ENCODE assay signal across 20 cellular contexts in genomic region chr4:80334568-80334967, GRCh38. TPM values are rescaled to one million over a fixed set of nuclear protein-coding genes. Genes with fewer than 3 reads are reported as not detected.
DNase-seq lines count a peak whose midpoint lies in the region; ATAC-seq, FAIRE-seq and TF ChIP-seq lines count a peak whose summit lies in the region.
"Had no signal": no experiment of that assay in that cellular context is flagged by ENCODE, and none has a peak within 500 bp of the region (broad histone marks: within the 10 kb centered on the region; RNA-seq: fewer than 3 reads in every experiment).

No MANE protein-coding gene starts in this region.

- H3K79me2 ChIP-seq in HCT116 (ENCODE audit: insufficient read depth, low read length): no peaks in the 10 kb centered on the region
- H3K79me2 ChIP-seq in K562 (ENCODE audit: control insufficient read depth, insufficient read depth, low read length): no peaks in the 10 kb centered on the region

- no peaks in the 10 kb centered on the region for H4K20me1 ChIP-seq in HCT116 (ENCODE audit: insufficient read depth)
- H4K20me1 ChIP-seq in IMR-90 (ENCODE audit: insufficient read depth, low read length): no peaks in the 10 kb centered on the region
- H4K20me1 ChIP-seq in K562 (replicated peaks; ENCODE audit: control insufficient read depth, insufficient read depth, low read length): no peaks in the 10 kb centered on the region

- no peaks in the 10 kb centered on the region for H3K36me3 Mint-ChIP-seq in neural crest cell (ENCODE audit: low read depth)

- no peak overlapping the region for H3K4ac ChIP-seq in IMR-90 (ENCODE audit: low read depth, low read length)

- no peak for ATAC-seq in HCT116
- ATAC-seq in IMR-90 (ENCODE audit: low read depth): no peak
- ATAC-seq in K562: no peak
- no peak for ATAC-seq in right cardiac atrium
- ATAC-seq in GM19328 (IDR thresholded peaks at IDR 0.05; ENCODE audit: unreplicated experiment): no peak
- ATAC-seq: A549 had no signal

- no peak overlapping the region for H3K23ac ChIP-seq in IMR-90 (ENCODE audit: low read depth, low read length)

- no peak overlapping the region for H3K27ac Mint-ChIP-seq in neural crest cell (ENCODE audit: unreplicated experiment)
- H3K27ac Mint-ChIP-seq: CD4-positive, alpha-beta T cell had no signal

- H2BK5ac ChIP-seq in IMR-90 (ENCODE audit: low read depth, low read length, poor library complexity, severe bottlenecking): no peak overlapping the region

- no peak overlapping the region for H4K8ac ChIP-seq in IMR-90 (ENCODE audit: low read depth in 2 of 2, low read length in 2 of 2)

- intact Hi-C loops in HCT116 (cut with micrococcal nuclease) (no loop called here), IMR-90 (cut with micrococcal nuclease) (loop anchor here (2.0 kb wide), 1 partner anchor 66 kb away; no protein-coding TSS in a partner anchor), K562 (cut with micrococcal nuclease) (loop anchor here (10.0 kb wide), 3 partner anchors 420 to 1010 kb away; partner anchors contain the start of gene NAA11), right cardiac atrium (cut with DNase I) (loop anchor here in 1 of 4 donors (10.0 kb wide), 1 partner anchor 1380 kb away; no protein-coding TSS in a partner anchor)

- H2BK120ac ChIP-seq in IMR-90 (ENCODE audit: low read depth, low read length): no peak overlapping the region

- DNase-seq in HCT116 (ENCODE audit: low read depth, low spot score) (no peak), IMR-90 (no peak), K562 (ENCODE audit: extremely low read depth in 1 of 4, low spot score in 3 of 4) (no peak), neural crest cell (ENCODE audit: low read depth, low spot score) (no peak), right cardiac atrium (no peak), coronary artery (ENCODE audit: low spot score) (no peak), 8988T (no peak)
- DNase-seq: AML-193; Caco-2; CD4-positive, alpha-beta T cell; GOT3; H7; KBM-7 had no signal

- RAD21 ChIA-PET in HCT116 (lab: Charles Lee; ENCODE audit: low non-redundant PET in 1 of 2, low total read pairs in 2 of 2, uncharacterized antibody in 2 of 2, unreplicated experiment in 2 of 2): no interaction called here

- no CpG with 5 or more reads among the region's 1 CpG for WGBS in IMR-90 (ENCODE audit: extremely low coverage in 2 of 2, insufficient read length in 1 of 2), 2 experiments
- WGBS in K562 (ENCODE audit: insufficient coverage, low coverage, missing lambda C conversion rate): 85% methylated on average over 1 of the region's 1 CpG
- 57% methylated on average over 1 of the region's 1 CpG for WGBS in right cardiac atrium

- no peaks in the 10 kb centered on the region for H3K9me3 Mint-ChIP-seq in neural crest cell
- H3K9me3 Mint-ChIP-seq: CD4-positive, alpha-beta T cell had no signal

- H3K18ac ChIP-seq in IMR-90 (ENCODE audit: low read depth, low read length): no peak overlapping the region

- no peak overlapping the region for H2BK20ac ChIP-seq in IMR-90 (ENCODE audit: low read depth, low read length)

- no peak overlapping the region for H3K56ac ChIP-seq in IMR-90 (ENCODE audit: extremely low read depth, insufficient read depth, low read length)

- H3K9me1 ChIP-seq in IMR-90 (ENCODE audit: insufficient read depth, low read length): no peaks in the 10 kb centered on the region
- no peaks in the 10 kb centered on the region for H3K9me1 ChIP-seq in K562 (ENCODE audit: control insufficient read depth, insufficient read depth, low read length)

- peaks cover 37% of the 10 kb centered on the region for H3K27me3 Mint-ChIP-seq in neural crest cell (ENCODE audit: low read depth)

- in situ Hi-C loops in IMR-90 (cut with MboI; ENCODE audit: low sequenced_read_pairs) (loop anchor here (10.0 to 25.0 kb wide), 2 partner anchors 110 to 1397 kb away; partner anchors contain the start of gene PAQR3), K562 (cut with MboI) (no loop called here)

- peak overlapping the region; percentile 20 for H3K4me3 Mint-ChIP-seq in neural crest cell

- no peak overlapping the region for H2AK5ac ChIP-seq in IMR-90 (ENCODE audit: low read depth, low read length)

- H3K9me3 ChIP-seq in HCT116 (ENCODE audit: control insufficient read depth in 1 of 2, insufficient read depth in 1 of 2, low read depth in 1 of 2, low read length in 2 of 2) (no peaks in the 10 kb centered on the region), IMR-90 (ENCODE audit: control insufficient read depth, insufficient read depth, low read length) (no peaks in the 10 kb centered on the region), K562 (replicated peaks; ENCODE audit: control insufficient read depth, insufficient read depth, low read depth, low read length) (no peaks in the 10 kb centered on the region), right cardiac atrium (ENCODE audit: control insufficient read depth, low read length) (no peaks in the 10 kb centered on the region)
- H3K9me3 ChIP-seq: A549, Caco-2 had no signal

- H3K4me3 ChIP-seq in HCT116 (replicated peaks in 1 of 2; ENCODE audit: low read depth in 1 of 2, low read length in 2 of 2): no peak overlapping the region
- H3K4me3 ChIP-seq in IMR-90 (ENCODE audit: insufficient read depth, low read depth, low read length): no peak overlapping the region
- no peak overlapping the region for H3K4me3 ChIP-seq in K562
- H3K4me3 ChIP-seq in right cardiac atrium (ENCODE audit: low read length): no peak overlapping the region
- no peak overlapping the region for H3K4me3 ChIP-seq in coronary artery

- TF ChIP-seq CTCF in HCT116 (IDR thresholded peaks at IDR 0.05 in 2 of 3, conservative IDR thresholded peaks at IDR 0.05 in 1 of 3; ENCODE audit: borderline replicate concordance in 1 of 3, insufficient read depth in 1 of 3, low read depth in 2 of 3, low read length in 2 of 3) (no peak), IMR-90 (conservative IDR thresholded peaks at IDR 0.05; ENCODE audit: low read depth, low read length) (no peak), K562 (IDR thresholded peaks at IDR 0.05 in 2 of 3, conservative IDR thresholded peaks at IDR 0.05 in 1 of 3; ENCODE audit: insufficient read depth in 2 of 3, low read depth in 1 of 3, low read length in 3 of 3) (no peak), neural crest cell (conservative IDR thresholded peaks at IDR 0.05) (no peak), coronary artery (IDR thresholded peaks at IDR 0.05) (no peak)

- no TSS peak for BruUV-seq in HCT116 (replicated peaks; lab: Mats Ljungman, UMichigan)
- no TSS peak for BruUV-seq in IMR-90 (replicated peaks; lab: Mats Ljungman, UMichigan)
- no TSS peak for BruUV-seq in K562 (replicated peaks; lab: Mats Ljungman, UMichigan)

- TF ChIP-seq POLR2A in HCT116 (IDR thresholded peaks at IDR 0.05; ENCODE audit: borderline replicate concordance, extremely low read depth, insufficient read depth, insufficient read length): no peak
- no peak for TF ChIP-seq POLR2A in IMR-90 (IDR thresholded peaks at IDR 0.05; ENCODE audit: low read depth, low read length)
- no peak for TF ChIP-seq POLR2A in K562 (conservative IDR thresholded peaks at IDR 0.05)

- no peak overlapping the region for H4K5ac ChIP-seq in IMR-90 (ENCODE audit: low read depth, low read length)

- no peak for TF ChIP-seq RAD21 in HCT116 (IDR thresholded peaks at IDR 0.05; ENCODE audit: low read depth)
- no peak for TF ChIP-seq RAD21 in IMR-90 (IDR thresholded peaks at IDR 0.05; ENCODE audit: low read length)
- no peak for TF ChIP-seq RAD21 in K562 (CRISPR knock-in tag; conservative IDR thresholded peaks at IDR 0.05 in 1 of 2, IDR thresholded peaks at IDR 0.05 in 1 of 2)

- no peak overlapping the region for H3K14ac ChIP-seq in IMR-90 (replicated peaks; ENCODE audit: low read depth, low read length)

- dilution Hi-C loops in IMR-90 (cut with HindIII; ENCODE audit: low sequenced_read_pairs, unreplicated experiment): no loop called here

- peak; percentile 40 for FAIRE-seq in K562 (lab: Jason Lieb, UNC)
- FAIRE-seq: A549, D721Med, GM12891, GM19239 had no signal

- no peak for TF ChIP-seq EP300 in K562 (IDR thresholded peaks at IDR 0.05; ENCODE audit: low read length)

- no peak overlapping the region for H4K91ac ChIP-seq in IMR-90 (ENCODE audit: insufficient read depth, low read depth, low read length)

- no peak overlapping the region for H3K4me2 ChIP-seq in HCT116 (ENCODE audit: low read length)
- H3K4me2 ChIP-seq in IMR-90 (ENCODE audit: low read depth, low read length): no peak overlapping the region
- H3K4me2 ChIP-seq in K562 (ENCODE audit: insufficient read depth, low read length): no peak overlapping the region

- peaks cover 0 to 14% of the 10 kb centered on the region in 2 experiments; a peak in 1 of 4 replicates for H3K4me1 ChIP-seq in HCT116 (ENCODE audit: control insufficient read depth in 1 of 2, insufficient read depth in 2 of 2, low read length in 2 of 2)
- peaks cover 4% of the 10 kb centered on the region; the same call in 1 of the 2 replicates for H3K4me1 ChIP-seq in IMR-90 (ENCODE audit: control insufficient read depth, insufficient read depth, low read length)
- peaks cover 5 to 9% of the 10 kb centered on the region in 2 experiments; a peak in 3 of 5 replicates for H3K4me1 ChIP-seq in K562 (replicated peaks in 1 of 2; ENCODE audit: control insufficient read depth in 2 of 2, insufficient read depth in 2 of 2, low read length in 2 of 2)
- H3K4me1 ChIP-seq in right cardiac atrium (ENCODE audit: control insufficient read depth, insufficient read depth, low read length): no peaks in the 10 kb centered on the region

- peak overlapping the region; percentile 55 for H2AFZ ChIP-seq in HCT116 (ENCODE audit: low read depth, low read length, poor library complexity, severe bottlenecking)
- no peak overlapping the region for H2AFZ ChIP-seq in IMR-90 (replicated peaks; ENCODE audit: low read length, poor library complexity)
- H2AFZ ChIP-seq in K562 (ENCODE audit: low read depth, low read length): peak overlapping the region; percentile 90

- H3K36me3 ChIP-seq in HCT116 (ENCODE audit: control insufficient read depth in 1 of 2, insufficient read depth in 2 of 2, low read length in 2 of 2) (no peaks in the 10 kb centered on the region), IMR-90 (ENCODE audit: control insufficient read depth, insufficient read depth, low read length) (no peaks in the 10 kb centered on the region), K562 (ENCODE audit: control insufficient read depth, insufficient read depth, low read length) (no peaks in the 10 kb centered on the region)

- H3K27me3 ChIP-seq in HCT116 (ENCODE audit: insufficient read depth, low read length): peaks cover 53% of the 10 kb centered on the region
- H3K27me3 ChIP-seq in IMR-90 (ENCODE audit: control insufficient read depth, insufficient read depth, low read length): no peaks in the 10 kb centered on the region
- H3K27me3 ChIP-seq in K562 (ENCODE audit: control insufficient read depth in 2 of 2, insufficient read depth in 2 of 2, low read length in 2 of 2): no peaks in the 10 kb centered on the region
- H3K27me3 ChIP-seq in right cardiac atrium (ENCODE audit: control insufficient read depth, insufficient read depth): peaks cover 3% of the 10 kb centered on the region

- POLR2A ChIA-PET in HCT116 (lab: Charles Lee) (no interaction called here), IMR-90 (lab: Charles Lee; ENCODE audit: unreplicated experiment) (no interaction called here), K562 (lab: Yijun Ruan, JAX) (no interaction called here)

- peaks cover 8% of the 10 kb centered on the region for H3K4me1 Mint-ChIP-seq in neural crest cell

- H2BK15ac ChIP-seq in IMR-90 (ENCODE audit: low read depth, low read length): no peak overlapping the region

- CTCF ChIA-PET in HCT116 (lab: Charles Lee) (no interaction called here), IMR-90 (lab: Yijun Ruan, JAX) (interaction anchor here (0.7 to 3.2 kb wide), 4 partner anchors 11 to 114 kb away, joined by 3 to 13 read pairs (median 4); no protein-coding TSS in a partner anchor), K562 (lab: Yijun Ruan, JAX; ENCODE audit: low intra/inter-chr PET ratio) (interaction anchor here (0.6 kb wide), 1 partner anchor 722 kb away, joined by 3 read pairs; no protein-coding TSS in a partner anchor)

- H2AK9ac ChIP-seq in IMR-90 (replicated peaks; ENCODE audit: low read depth, low read length, poor library complexity): no peak overlapping the region

- peaks cover 0 to 12% of the 10 kb centered on the region in 2 experiments; a peak in 1 of 4 replicates for H3K79me1 ChIP-seq in IMR-90 (ENCODE audit: low read depth in 1 of 2, low read length in 2 of 2)

- no peak overlapping the region for H3K27ac ChIP-seq in HCT116 (ENCODE audit: low read depth, low read length)
- no peak overlapping the region for H3K27ac ChIP-seq in IMR-90 (ENCODE audit: insufficient read depth, low read length)
- H3K27ac ChIP-seq in K562 (ENCODE audit: extremely low read depth, low read depth, low read length): no peak overlapping the region; the same call in 2 of the 3 replicates
- H3K27ac ChIP-seq in right cardiac atrium (ENCODE audit: low read length): no peak overlapping the region
- H3K27ac ChIP-seq in coronary artery: no peak overlapping the region
- H3K27ac ChIP-seq: A549, C4-2B had no signal

- H3K9ac ChIP-seq in HCT116 (ENCODE audit: low read length) (no peak overlapping the region), IMR-90 (ENCODE audit: low read depth, low read length) (no peak overlapping the region), K562 (ENCODE audit: insufficient read depth in 1 of 2, low read depth in 2 of 2, low read length in 2 of 2) (no peak overlapping the region; a peak in 1 of 4 replicates)

- H3K9me2 ChIP-seq in HCT116 (ENCODE audit: insufficient read depth): no peaks in the 10 kb centered on the region

RNA-seq across cellular contexts. Expression of gene CFAP299, which starts 1.0 kb away (rescaled TPM):
- not detected for total RNA-seq in HCT116 (2021; ENCODE audit: unreplicated experiment)
- not detected in 2 replicates for polyA plus RNA-seq in HCT116 (2012)
- total RNA-seq in IMR-90 (2012; rRNA removed): 1.1 and 1.9 TPM in 2 replicates
- polyA plus RNA-seq in IMR-90 (2012; rRNA removed): 0.76 and 1.0 TPM in 2 replicates
- polyA plus RNA-seq in IMR-90 (2012; cell fraction: cytosol; rRNA removed): 0.04 and 0.22 TPM in 2 replicates
- 0.61 and 3.8 TPM in 2 replicates for polyA plus RNA-seq in IMR-90 (2012; cell fraction: nucleus; rRNA removed; ENCODE audit: low replicate concordance)
- 3.1 and 6.3 TPM in 2 replicates for total RNA-seq in K562 (2011; cell fraction: chromatin; rRNA removed; ENCODE audit: low replicate concordance)
- total RNA-seq in K562 (2011; cell fraction: nucleolus; rRNA removed): 1.8 and 2.9 TPM in 2 replicates
- 5.4 and 7.1 TPM in 2 replicates for total RNA-seq in K562 (2011; cell fraction: nucleoplasm; rRNA removed)
- 0.82 and 3.0 TPM in 2 replicates for total RNA-seq in K562 (2014; rRNA removed)
- total RNA-seq in K562 (2014; rRNA removed; fragmentation: Illumina TruSeq; extraction: Trizol): 0.61 and 0.62 TPM in 2 replicates
- 0.87 and 1.0 TPM in 2 replicates for total RNA-seq in K562 (2015; rRNA removed; fragmentation: Illumina TruSeq; extraction: Trizol)
- 0.09 and 0.67 TPM in 2 replicates for total RNA-seq in K562 (2021)
- polyA plus RNA-seq in K562 (2011; rRNA removed): 0.39 and 0.81 TPM in 2 replicates
- 0.16 TPM in 1 of 2 replicates, not detected in the other for polyA plus RNA-seq in K562 (2011; cell fraction: cytosol; rRNA removed)
- polyA plus RNA-seq in K562 (2011; cell fraction: nucleus; rRNA removed): 0.84 and 1.4 TPM in 2 replicates
- polyA plus RNA-seq in K562 (2012): 0.94 and 1.2 TPM in 2 replicates
- polyA plus RNA-seq in K562 (2014; fragmentation: Illumina TruSeq; extraction: Trizol): 0.29 and 0.76 TPM in 2 replicates
- polyA plus RNA-seq in K562 (2014; fragmentation: Nextera tagmentation; extraction: Ambion mirVana): under 1 TPM; 0.69 to 0.78 TPM
- polyA plus RNA-seq in K562 (2014; rRNA removed): 0.33 TPM in 1 of 2 replicates, not detected in the other
- 2.9 and 3.5 TPM in 2 replicates for polyA minus RNA-seq in K562 (2011; rRNA and poly(A)+ RNA removed)
- polyA minus RNA-seq in K562 (2011; cell fraction: cytosol; rRNA and poly(A)+ RNA removed): not detected in 2 replicates
- polyA minus RNA-seq in K562 (2011; cell fraction: nucleus; rRNA and poly(A)+ RNA removed): 5.4 and 6.0 TPM in 2 replicates
- not detected in 2 replicates for total RNA-seq in neural crest cell
- total RNA-seq in right cardiac atrium: not detected
- polyA plus RNA-seq in right cardiac atrium: not detected
- total RNA-seq: Caco-2; CD4-positive, alpha-beta T cell; H7; HT-29 had no signal
- polyA plus RNA-seq: A549 had no signal
